ENCODE assay signal across 13 cellular contexts in the genomic region with DNA sequence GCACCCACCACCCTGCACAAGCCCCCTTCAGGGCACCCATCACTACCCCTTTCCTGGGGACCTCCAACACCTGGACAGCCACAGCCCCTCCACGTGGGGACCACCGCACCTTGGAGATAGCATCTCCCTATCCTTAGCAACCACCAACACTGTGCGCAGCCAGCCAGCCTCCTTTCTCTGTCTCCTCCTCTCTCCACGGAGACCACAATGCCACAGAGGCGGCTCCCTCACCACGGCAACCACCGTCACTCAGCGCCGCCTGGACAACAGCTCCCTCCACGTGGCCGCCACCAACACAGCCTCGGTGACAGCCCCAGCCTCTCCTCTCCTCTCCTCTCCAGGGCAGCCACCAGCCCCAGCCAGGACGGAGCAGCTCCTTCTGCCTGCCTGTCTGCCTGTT. TPM values are rescaled to one million over a fixed set of nuclear protein-coding genes. Genes with fewer than 3 reads are reported as not detected.
DNase-seq lines count a peak whose midpoint lies in the region; ATAC-seq and FAIRE-seq lines count a peak whose summit lies in the region.
"Had no signal": no experiment of that assay in that cellular context is flagged by ENCODE, and none has a peak within 500 bp of the region (broad histone marks: within the 10 kb centered on the region; RNA-seq: fewer than 3 reads in every experiment).

No MANE protein-coding gene starts in this region.

- no peaks in the 10 kb centered on the region for H3K36me3 ChIP-seq in small intestine (ENCODE audit: control insufficient read depth in 2 of 2, insufficient read depth in 2 of 2, low read length in 2 of 2)
- H3K36me3 ChIP-seq: cardiac muscle cell, ovary had no signal

- no peak overlapping the region for H3K27ac ChIP-seq in small intestine (ENCODE audit: low read depth in 1 of 2, low read length in 1 of 2)
- H3K27ac ChIP-seq: cardiac muscle cell, ovary had no signal

- peaks cover 16 to 17% of the 10 kb centered on the region in 2 donors for H3K27me3 ChIP-seq in small intestine (ENCODE audit: control insufficient read depth in 2 of 2, insufficient read depth in 2 of 2, low read length in 2 of 2)
- H3K27me3 ChIP-seq: ovary had no signal

- no peaks in the 10 kb centered on the region for H3K9me3 ChIP-seq in small intestine (ENCODE audit: control insufficient read depth, low read depth)
- H3K9me3 ChIP-seq: ovary had no signal

- no peak overlapping the region for H3K4me3 ChIP-seq in small intestine (ENCODE audit: low read depth in 1 of 2, low read length in 2 of 2)
- H3K4me3 ChIP-seq: cardiac muscle cell, ovary had no signal

- intact Hi-C loops in head of caudate nucleus (cut with DNase I): no loop called here

- no peak for FAIRE-seq in small intestine (lab: Jason Lieb, UNC)
- FAIRE-seq: GM19239 had no signal

- no peak for ATAC-seq in GM21723 (IDR thresholded peaks at IDR 0.05; ENCODE audit: unreplicated experiment)
- ATAC-seq in GM21737 (IDR thresholded peaks at IDR 0.05; ENCODE audit: unreplicated experiment): no peak

- peak; percentile 36 for DNase-seq in stimulated activated CD4-positive, alpha-beta T cell treated with anti-CD3 and anti-CD28 coated beads, Interleukin-15, amount 100 ng/mL, for 24 hours
- DNase-seq in stimulated activated CD4-positive, alpha-beta T cell treated with anti-CD3 and anti-CD28 coated beads, Interleukin-4, amount 100 ng/mL, for 4 hours: no peak
- peak; percentile 26 for DNase-seq in activated CD4-positive, alpha-beta T cell treated with anti-CD3 and anti-CD28 coated beads, Interleukin-2, amount 50 U/mL, for 1 hour
- peak in 41 of 42 donors; percentile 28 to 87 (median 70) for DNase-seq in head of caudate nucleus
- DNase-seq in small intestine: no peak
- DNase-seq in NCI-H510A (lab: John Stamatoyannopoulos, UW): no peak
- DNase-seq: EL, NCI-H1930, ovary had no signal

- H3K4me1 ChIP-seq in small intestine (ENCODE audit: control insufficient read depth in 2 of 2, insufficient read depth in 1 of 2, low read depth in 1 of 2, low read length in 1 of 2): no peaks in the 10 kb centered on the region

- 22 to 25% (median 22%) methylated on average over 8 to 13 of the region's 13 CpGs for WGBS in small intestine, 3 donors

RNA-seq across cellular contexts. Expression of gene ELFN2, which starts 10.5 kb away (rescaled TPM):
- polyA plus RNA-seq in small intestine: under 1 TPM in 1 of 3 donors, not detected in 2; 0.16 TPM
- polyA plus RNA-seq: cardiac muscle cell had no signal

Comparison
In these comparisons a context has a peak if more than half of its experiments do, and no peak if none do; other contexts are left out.
1. DNase-seq: peak in stimulated activated CD4-positive, alpha-beta T cell treated with anti-CD3 and anti-CD28 coated beads, Interleukin-15, amount 100 ng/mL, for 24 hours (single experiment), activated CD4-positive, alpha-beta T cell treated with anti-CD3 and anti-CD28 coated beads, Interleukin-2, amount 50 U/mL, for 1 hour (single experiment) and head of caudate nucleus (41 of 42); none in stimulated activated CD4-positive, alpha-beta T cell treated with anti-CD3 and anti-CD28 coated beads, Interleukin-4, amount 100 ng/mL, for 4 hours (0 of 2), small intestine (single experiment) and NCI-H510A (single experiment).